In the genomic region with DNA sequence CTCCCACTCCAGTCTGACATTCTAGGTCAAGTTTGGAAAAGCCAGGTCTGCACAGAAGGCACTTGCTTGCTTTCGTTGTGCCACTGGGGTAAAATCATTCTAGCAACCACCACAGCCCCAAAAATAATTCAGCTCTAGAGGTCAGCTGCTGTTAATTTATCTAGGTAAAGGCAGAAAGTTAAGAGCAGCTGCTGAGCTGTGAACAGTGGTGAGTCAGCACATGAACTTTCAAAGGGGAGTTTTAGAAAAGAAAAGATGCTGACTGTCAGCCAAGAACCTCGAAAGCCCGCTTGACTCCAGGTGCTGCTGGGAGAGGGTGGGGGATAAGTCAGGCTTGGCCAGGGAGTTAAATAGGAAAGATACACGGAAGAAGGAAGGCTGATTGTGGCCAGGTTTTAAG, we compare ENCODE assay signal across 9 cellular contexts. TPM values are rescaled to one million over a fixed set of nuclear protein-coding genes. Genes with fewer than 3 reads are reported as not detected.
DNase-seq lines count a peak whose midpoint lies in the region; ATAC-seq and TF ChIP-seq lines count a peak whose summit lies in the region.
"Had no signal": no experiment of that assay in that cellular context is flagged by ENCODE, and none has a peak within 500 bp of the region (broad histone marks: within the 10 kb centered on the region; RNA-seq: fewer than 3 reads in every experiment).

No MANE protein-coding gene starts in this region.

- peak; percentile 92 for DNase-seq in DMS79 treated with DMSO at 0.1 percent for 48 hours (lab: John Stamatoyannopoulos, UW)
- DNase-seq in NCI-H1105 treated with DMSO at 0.1 percent for 48 hours (lab: John Stamatoyannopoulos, UW) = peak; percentile 81
- peak; percentile 22 for DNase-seq in fibroblast of villous mesenchyme (ENCODE audit: low read depth)
- DNase-seq in endodermal cell = no peak
- no peak for DNase-seq in NCI-H2171 treated with DMSO at 0.1 percent for 48 hours (lab: John Stamatoyannopoulos, UW)
- DNase-seq in progenitor cell of endocrine pancreas (ENCODE audit: low spot score, unreplicated experiment) = no peak

- H3K27ac ChIP-seq in endodermal cell (ENCODE audit: low read depth, low read length) = no peak overlapping the region
- H3K27ac ChIP-seq: neutrophil had no signal

- H3K4me3 ChIP-seq in fibroblast of villous mesenchyme (ENCODE audit: low read depth, low read length) = no peak overlapping the region
- H3K4me3 ChIP-seq in endodermal cell (ENCODE audit: low read length) = no peak overlapping the region

- H3K27me3 Mint-ChIP-seq in endodermal cell (ENCODE audit: insufficient read depth) (peaks cover 6% of the 10 kb centered on the region), progenitor cell of endocrine pancreas (peaks cover 24% of the 10 kb centered on the region)

- H3K4me1 Mint-ChIP-seq in endodermal cell = no peaks in the 10 kb centered on the region
- H3K4me1 Mint-ChIP-seq in progenitor cell of endocrine pancreas (ENCODE audit: low read depth) = peaks cover 5% of the 10 kb centered on the region

- no peak overlapping the region for H3K4me3 Mint-ChIP-seq in endodermal cell
- H3K4me3 Mint-ChIP-seq in progenitor cell of endocrine pancreas (ENCODE audit: low read depth) = no peak overlapping the region

- H3K9me3 Mint-ChIP-seq in endodermal cell (no peaks in the 10 kb centered on the region), progenitor cell of endocrine pancreas (ENCODE audit: low read depth) (no peaks in the 10 kb centered on the region)

- H3K9me3 ChIP-seq in endodermal cell (ENCODE audit: control insufficient read depth, low read length) = no peaks in the 10 kb centered on the region
- H3K9me3 ChIP-seq: neutrophil had no signal

- TF ChIP-seq CTCF in fibroblast of villous mesenchyme (IDR thresholded peaks at IDR 0.05; ENCODE audit: insufficient read depth, low read depth, low read length) (no peak), endodermal cell (conservative IDR thresholded peaks at IDR 0.05) (no peak), progenitor cell of endocrine pancreas (IDR thresholded peaks at IDR 0.05; ENCODE audit: unreplicated experiment) (no peak)

- H3K36me3 ChIP-seq in endodermal cell (ENCODE audit: control insufficient read depth, insufficient read depth, low read length) = no peaks in the 10 kb centered on the region
- H3K36me3 ChIP-seq: neutrophil had no signal

- 68 to 69% methylated on average over 2 to 4 of the region's 4 CpGs for WGBS in endodermal cell (ENCODE audit: insufficient coverage in 1 of 2, insufficient read length in 1 of 2), 2 experiments

- H3K4me1 ChIP-seq in endodermal cell (ENCODE audit: control insufficient read depth, insufficient read depth, low read length) = no peaks in the 10 kb centered on the region

- H3K36me3 Mint-ChIP-seq in endodermal cell (ENCODE audit: low read depth) = no peaks in the 10 kb centered on the region
- H3K36me3 Mint-ChIP-seq in progenitor cell of endocrine pancreas (ENCODE audit: insufficient read depth) = no peaks in the 10 kb centered on the region

- ATAC-seq in GM21381 (IDR thresholded peaks at IDR 0.05; ENCODE audit: unreplicated experiment) = peak; percentile 52
- no peak for ATAC-seq in GM19035 (IDR thresholded peaks at IDR 0.05; ENCODE audit: unreplicated experiment)

- no peak overlapping the region for H3K9ac ChIP-seq in endodermal cell (ENCODE audit: extremely low read depth, low read length, poor library complexity, severe bottlenecking)

- H3K27ac Mint-ChIP-seq in endodermal cell (no peak overlapping the region), progenitor cell of endocrine pancreas (no peak overlapping the region)

- H3K27me3 ChIP-seq in endodermal cell (ENCODE audit: control insufficient read depth, insufficient read depth, low read length, poor library complexity, severe bottlenecking) = no peaks in the 10 kb centered on the region

RNA-seq across cellular contexts. Expression of gene CCDC197, which starts 12.7 kb away (rescaled TPM):
- total RNA-seq in fibroblast of villous mesenchyme (not detected in 2 replicates), endodermal cell (not detected), progenitor cell of endocrine pancreas (not detected in 2 replicates)
- polyA plus RNA-seq in endodermal cell (2013, experiment 1 of 2) = not detected
- polyA plus RNA-seq in endodermal cell (2013, experiment 2 of 2) = not detected

RNA-seq across cellular contexts. Expression of gene OTUB2, which starts 16.4 kb away (rescaled TPM):
- total RNA-seq in fibroblast of villous mesenchyme (0.97 and 1.3 TPM in 2 replicates), endodermal cell (1 to 10 TPM; 6.3 to 6.7 TPM), progenitor cell of endocrine pancreas (7.0 and 7.4 TPM in 2 replicates)
- 6.3 TPM for polyA plus RNA-seq in endodermal cell (2013, experiment 1 of 2)
- polyA plus RNA-seq in endodermal cell (2013, experiment 2 of 2) = 5.1 TPM

RNA-seq across cellular contexts. Expression of gene ASB2, which starts 33.4 kb away (rescaled TPM):
- total RNA-seq in fibroblast of villous mesenchyme = 0.86 and 1.9 TPM in 2 replicates
- under 1 TPM in 1 of 2 donors, not detected in 1; 0.11 TPM for total RNA-seq in endodermal cell
- 0.75 TPM for polyA plus RNA-seq in endodermal cell (2013, experiment 1 of 2)
- polyA plus RNA-seq in endodermal cell (2013, experiment 2 of 2) = 0.58 TPM
- not detected in 2 replicates for total RNA-seq in progenitor cell of endocrine pancreas

Comparison
In these comparisons a context has a peak if more than half of its experiments do, and no peak if none do; other contexts are left out.
1. DNase-seq: peak in DMS79 treated with DMSO at 0.1 percent for 48 hours (single experiment), NCI-H1105 treated with DMSO at 0.1 percent for 48 hours (single experiment) and fibroblast of villous mesenchyme (single experiment); none in endodermal cell (single experiment), NCI-H2171 treated with DMSO at 0.1 percent for 48 hours (single experiment) and progenitor cell of endocrine pancreas (single experiment).